ENCODE assay signal across 8 cellular contexts in genomic region chr5:118987988-118988945, GRCh38. TPM values are rescaled to one million over a fixed set of nuclear protein-coding genes. Genes with fewer than 3 reads are reported as not detected.
DNase-seq lines count a peak whose midpoint lies in the region; ATAC-seq and TF ChIP-seq lines count a peak whose summit lies in the region.

DTWD2 (minus strand) TSS chr5:118988547; CDS start chr5:118988511, 36 bp downstream.

- peak; percentile 93 for ATAC-seq in GM19023 (IDR thresholded peaks at IDR 0.05; ENCODE audit: unreplicated experiment)
- peak; percentile 97 for ATAC-seq in HG03196 (IDR thresholded peaks at IDR 0.05; ENCODE audit: unreplicated experiment)
- peak; percentile 88 for ATAC-seq in activated B cell treated with CpG ODN at 0.5 μM for 24 hours (ENCODE audit: low read depth)

- CTCF ChIA-PET in activated B cell treated with CpG ODN at 0.5 μM for 24 hours (lab: Charles Lee), result interaction anchor here (0.5 to 5.3 kb wide), 55 partner anchors 10 to 467 kb away, joined by 3 to 101 read pairs (median 4); partner anchors contain the start of genes DMXL1 and TNFAIP8

- POLR2A ChIA-PET in activated B cell treated with CpG ODN at 0.5 μM for 24 hours (lab: Charles Lee), result interaction anchor here (0.6 to 3.6 kb wide), 16 partner anchors 28 to 430 kb away, joined by 3 to 23 read pairs (median 4); partner anchors contain the start of gene DMXL1

- intact Hi-C loops in activated B cell treated with CpG ODN at 0.5 μM for 24 hours (cut with micrococcal nuclease), result loop anchor here (1.0 to 10.0 kb wide), 12 partner anchors 28 to 1477 kb away; partner anchors contain the start of genes DMXL1, HSD17B4 and PRR16

- DNase-seq in AG20443 (ENCODE audit: low spot score) (peak; percentile 97), NCI-H2227 treated with DMSO at 0.1 percent for 48 hours (lab: John Stamatoyannopoulos, UW) (peak; percentile 88), activated B cell treated with CpG ODN at 0.5 μM for 24 hours (peak; percentile 95), iris pigment epithelial cell (ENCODE audit: low read depth) (peak; percentile 90)
- DNase-seq in central memory CD4-positive, alpha-beta T cell, result peak; percentile 93
- peak; percentile 85 to 90 for DNase-seq in stimulated activated CD4-positive, alpha-beta T cell treated with anti-CD3 and anti-CD28 coated beads, Interleukin-12 subunit alpha, Interleukin-12 subunit beta, amount 100 ng/mL, for 24 hours (ENCODE audit: low read depth in 2 of 2)

- peak; percentile 93 for TF ChIP-seq CTCF in activated B cell treated with CpG ODN at 0.5 μM for 24 hours (IDR thresholded peaks at IDR 0.05)

- H3K4me1 Mint-ChIP-seq in activated B cell treated with CpG ODN at 0.5 μM for 24 hours, result peaks cover 33% of the 10 kb centered on the region

- peak within 1 kb of the TSS; percentile 84 for H3K4me3 Mint-ChIP-seq in activated B cell treated with CpG ODN at 0.5 μM for 24 hours

- H3K36me3 Mint-ChIP-seq in activated B cell treated with CpG ODN at 0.5 μM for 24 hours (ENCODE audit: low read depth), result no peaks in the 10 kb centered on the region

- no peaks in the 10 kb centered on the region for H3K9me3 Mint-ChIP-seq in activated B cell treated with CpG ODN at 0.5 μM for 24 hours

- peak within 1 kb of the TSS; percentile 83 for H3K27ac Mint-ChIP-seq in activated B cell treated with CpG ODN at 0.5 μM for 24 hours

- no peaks in the 10 kb centered on the region for H3K27me3 Mint-ChIP-seq in activated B cell treated with CpG ODN at 0.5 μM for 24 hours

RNA-seq across cellular contexts. Expression of gene DTWD2, which starts in this region (rescaled TPM):
- total RNA-seq in activated B cell treated with CpG ODN at 0.5 μM for 24 hours, result 3.5 and 4.0 TPM in 2 replicates

Comparison
In these comparisons a context has a peak if more than half of its experiments do, and no peak if none do; other contexts are left out.
1. Peak in every context shown above with its lines: DNase-seq and ATAC-seq.